29 cellular contexts compared by ENCODE assay signal in the genomic region with DNA sequence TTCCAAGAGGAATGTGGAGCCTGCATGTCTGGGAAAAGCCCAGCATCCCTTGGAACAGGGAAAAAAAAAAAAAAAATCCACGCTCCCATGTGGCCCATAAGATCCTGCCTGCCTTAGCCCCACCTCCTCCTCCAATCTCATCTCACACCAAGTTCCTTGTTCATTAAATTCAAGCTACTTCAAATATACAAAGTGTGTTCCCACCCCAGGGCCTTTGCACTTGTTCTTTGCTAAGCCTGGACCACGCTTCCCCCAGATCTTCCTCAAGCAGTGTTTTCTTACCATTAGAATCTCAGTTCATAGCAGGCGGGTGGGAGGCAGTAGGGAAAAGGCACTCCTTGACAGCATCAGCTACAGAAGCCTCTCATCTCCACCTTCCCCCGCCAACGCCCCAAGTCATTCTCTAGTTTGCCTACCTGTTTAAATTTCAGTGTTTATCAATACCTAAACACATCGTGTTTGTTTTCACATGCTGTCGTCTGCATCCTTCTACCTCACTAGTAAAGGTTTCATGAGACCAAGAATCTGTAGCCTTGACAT.
"Had no signal": no experiment of that assay in that cellular context is flagged by ENCODE, and none has a peak within 500 bp of the region (broad histone marks: within the 10 kb centered on the region; RNA-seq: fewer than 3 reads in every experiment).

No MANE protein-coding gene starts in this region.

- ATAC-seq: left colon; left lung; lower lobe of right lung; naive thymus-derived CD8-positive, alpha-beta T cell; pancreas; right cardiac atrium; sciatic nerve; stimulated activated naive B cell treated with anti-CD40 and anti-IgM and Interleukin-4, amounts not matched to agents 10 μg/mL and 1 μg/mL and 100 μg/mL, for 72 hours; stimulated activated naive CD8-positive, alpha-beta T cell treated with anti-CD3 and anti-CD28 coated beads, Interleukin-15, Interleukin-2, amounts not matched to agents 100 U/mL and 50 U/mL, for 24 hours had no signal

- H3K9me3 ChIP-seq: left lung, lower lobe of right lung, pancreas, stomach, testis, thyroid gland, transverse colon, upper lobe of left lung, vagina had no signal

- H3K27ac ChIP-seq: left lung, lower lobe of right lung, pancreas, testis, thyroid gland, transverse colon, upper lobe of left lung, vagina had no signal

- H3K36me3 ChIP-seq: left lung, lower lobe of right lung, pancreas, stomach, thyroid gland, transverse colon, upper lobe of left lung, vagina had no signal

- H3K4me1 Mint-ChIP-seq: immature natural killer cell; naive thymus-derived CD8-positive, alpha-beta T cell; stimulated activated naive B cell treated with anti-CD40 and anti-IgM and Interleukin-4, amounts not matched to agents 10 μg/mL and 1 μg/mL and 100 μg/mL, for 72 hours had no signal

- H3K36me3 Mint-ChIP-seq: immature natural killer cell; naive thymus-derived CD8-positive, alpha-beta T cell; stimulated activated naive B cell treated with anti-CD40 and anti-IgM and Interleukin-4, amounts not matched to agents 10 μg/mL and 1 μg/mL and 100 μg/mL, for 72 hours had no signal

- H3K27me3 ChIP-seq: left lung, pancreas, stomach, testis, thyroid gland, transverse colon, upper lobe of left lung, vagina had no signal

- H3K27ac Mint-ChIP-seq: immature natural killer cell; naive thymus-derived CD8-positive, alpha-beta T cell; stimulated activated naive B cell treated with anti-CD40 and anti-IgM and Interleukin-4, amounts not matched to agents 10 μg/mL and 1 μg/mL and 100 μg/mL, for 72 hours had no signal

- H3K4me1 ChIP-seq: left lung, lower lobe of right lung, pancreas, testis, vagina had no signal

- DNase-seq: hypothalamus; immature natural killer cell; kidney; left colon; left lung; lower lobe of right lung; mammary epithelial cell; mesenchymal stem cell; naive thymus-derived CD8-positive, alpha-beta T cell; pancreas; retina; right cardiac atrium; stimulated activated CD4-positive, alpha-beta T cell treated with anti-CD3 and anti-CD28 coated beads, Interleukin-12 subunit alpha, Interleukin-12 subunit beta, amount 100 ng/mL, for 4 hours; stimulated activated CD4-positive, alpha-beta T cell treated with anti-CD3 and anti-CD28 coated beads, Interleukin-15, amount 100 ng/mL, for 24 hours; stimulated activated CD4-positive, alpha-beta T cell treated with anti-CD3 and anti-CD28 coated beads, Interleukin-2, amount 100 ng/mL, for 24 hours; stimulated activated CD4-positive, alpha-beta T cell treated with anti-CD3 and anti-CD28 coated beads, Interleukin-4, amount 100 ng/mL, for 1 hour; stimulated activated naive B cell treated with anti-CD40 and anti-IgM and Interleukin-4, amounts not matched to agents 10 μg/mL and 1 μg/mL and 100 μg/mL, for 72 hours; stimulated activated naive CD8-positive, alpha-beta T cell treated with anti-CD3 and anti-CD28 coated beads, Interleukin-15, Interleukin-2, amounts not matched to agents 100 U/mL and 50 U/mL, for 24 hours; stomach; testis; thyroid gland; transverse colon; upper lobe of left lung had no signal

- H3K4me3 ChIP-seq: left lung, lower lobe of right lung, pancreas, skin epidermis, stomach, testis, thyroid gland, transverse colon, upper lobe of left lung, vagina had no signal

- H3K9me3 Mint-ChIP-seq: nephron had no signal

- H3K4me3 Mint-ChIP-seq: immature natural killer cell; naive thymus-derived CD8-positive, alpha-beta T cell; nephron; neural crest cell; stimulated activated naive B cell treated with anti-CD40 and anti-IgM and Interleukin-4, amounts not matched to agents 10 μg/mL and 1 μg/mL and 100 μg/mL, for 72 hours had no signal

- FAIRE-seq: islet of Langerhans, kidney, pancreas had no signal
